1 cellular context compared by ENCODE assay signal in genomic region chr16:18969050-18969854, GRCh38.
TF ChIP-seq lines count a peak whose summit lies in the region.

No MANE protein-coding gene starts in this region.

TF ChIP-seq in HEK293, 187 proteins besides CTCF, POLR2A, EP300 and RAD21 (continued from another document):
- TF ChIP-seq PRDM10 (tag by site-specific recombination; IDR thresholded peaks at IDR 0.05) = peak; percentile 69
- TF ChIP-seq ZEB2 (tag by site-specific recombination; IDR thresholded peaks at IDR 0.05) = peak; percentile 74; the same call in 1 of the 2 replicates
- no peak; the same call in 1 of the 2 replicates for TF ChIP-seq PRDM4 (tag by site-specific recombination; IDR thresholded peaks at IDR 0.05)
- TF ChIP-seq ZNF747 (tag by site-specific recombination; IDR thresholded peaks at IDR 0.05) = no peak
- TF ChIP-seq ZSCAN18 (tag by site-specific recombination; IDR thresholded peaks at IDR 0.05) = no peak
- TF ChIP-seq ZNF596 (tag by site-specific recombination; IDR thresholded peaks at IDR 0.05) = no peak
- peak; percentile 52; the same call in 1 of the 2 replicates for TF ChIP-seq WT1 (tag by site-specific recombination; IDR thresholded peaks at IDR 0.05)
